1 cellular context compared by ENCODE assay signal in the genomic region with DNA sequence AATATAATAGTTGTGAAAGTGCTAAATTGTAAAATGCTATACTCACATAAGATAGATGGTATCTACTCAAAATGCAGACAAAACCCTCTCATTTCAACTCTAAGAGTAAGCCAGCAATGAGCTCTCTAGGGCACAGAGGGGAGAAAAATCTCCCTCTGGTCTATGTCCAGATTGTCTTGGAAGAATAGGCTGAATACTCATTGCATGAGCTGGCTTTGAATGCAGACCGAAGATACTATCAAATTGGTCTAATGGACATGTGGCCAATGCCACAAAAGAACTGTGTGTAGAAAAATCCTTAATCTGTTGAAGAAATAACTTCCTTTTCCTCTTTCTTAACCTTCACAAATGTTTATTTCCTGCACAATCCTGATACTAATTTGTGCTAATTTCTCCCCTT.
TF ChIP-seq lines count a peak whose summit lies in the region.

No MANE protein-coding gene starts in this region.

TF ChIP-seq in IMR-90, 13 proteins besides CTCF, POLR2A, EP300 and RAD21 (continued from another document):
- TF ChIP-seq USF2 (IDR thresholded peaks at IDR 0.05; ENCODE audit: low read depth, low read length) (no peak), FOS (IDR thresholded peaks at IDR 0.05; ENCODE audit: low read depth, low read length) (no peak), BHLHE40 (IDR thresholded peaks at IDR 0.05; ENCODE audit: low read depth, low read length) (no peak), MAFK (IDR thresholded peaks at IDR 0.05; ENCODE audit: low read depth, low read length) (no peak), RCOR1 (IDR thresholded peaks at IDR 0.05; ENCODE audit: insufficient replicate concordance, low read length) (no peak), SMC3 (IDR thresholded peaks at IDR 0.05; ENCODE audit: low read depth, low read length) (no peak), CEBPB (IDR thresholded peaks at IDR 0.05; ENCODE audit: low read depth, low read length) (no peak), MAZ (IDR thresholded peaks at IDR 0.05; ENCODE audit: borderline replicate concordance, low read depth, low read length) (no peak), CHD1 (IDR thresholded peaks at IDR 0.05; ENCODE audit: low read depth, low read length) (no peak)
- TF ChIP-seq, protein P1, sequence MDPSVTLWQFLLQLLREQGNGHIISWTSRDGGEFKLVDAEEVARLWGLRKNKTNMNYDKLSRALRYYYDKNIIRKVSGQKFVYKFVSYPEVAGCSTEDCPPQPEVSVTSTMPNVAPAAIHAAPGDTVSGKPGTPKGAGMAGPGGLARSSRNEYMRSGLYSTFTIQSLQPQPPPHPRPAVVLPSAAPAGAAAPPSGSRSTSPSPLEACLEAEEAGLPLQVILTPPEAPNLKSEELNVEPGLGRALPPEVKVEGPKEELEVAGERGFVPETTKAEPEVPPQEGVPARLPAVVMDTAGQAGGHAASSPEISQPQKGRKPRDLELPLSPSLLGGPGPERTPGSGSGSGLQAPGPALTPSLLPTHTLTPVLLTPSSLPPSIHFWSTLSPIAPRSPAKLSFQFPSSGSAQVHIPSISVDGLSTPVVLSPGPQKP (IDR thresholded peaks at IDR 0.05; ENCODE audit: borderline replicate concordance, low read depth, low read length), result no peak
